29 cellular contexts compared by ENCODE assay signal in the genomic region with DNA sequence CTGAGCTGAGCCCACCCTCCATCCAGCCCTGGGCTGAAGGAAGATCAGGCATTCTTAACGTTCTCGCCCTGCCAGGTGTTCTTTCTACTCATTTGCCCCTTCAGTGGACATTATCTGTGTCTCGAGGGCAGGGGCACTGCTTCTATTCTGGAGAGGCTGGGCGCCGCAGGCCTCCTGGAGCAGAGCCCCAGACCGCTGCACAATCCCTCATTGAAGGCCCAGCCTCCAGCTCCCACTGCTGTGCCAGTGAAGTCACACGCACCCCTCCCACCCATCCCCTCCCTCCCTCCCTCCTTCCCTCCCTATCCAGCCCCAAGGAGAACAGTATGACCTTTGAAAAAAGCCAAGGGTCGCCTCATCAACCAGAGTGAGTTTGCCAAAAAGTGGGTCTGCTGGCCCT.
"Had no signal": no experiment of that assay in that cellular context is flagged by ENCODE, and none has a peak within 500 bp of the region (broad histone marks: within the 10 kb centered on the region; RNA-seq: fewer than 3 reads in every experiment).

No MANE protein-coding gene starts in this region.

- H3K4me3 ChIP-seq: colonic mucosa, esophagus muscularis mucosa, gastroesophageal sphincter, lower lobe of right lung, pancreas, right atrium auricular region, smooth muscle cell, thoracic aorta, tibial nerve, upper lobe of left lung, vagina had no signal

- H3K4me1 Mint-ChIP-seq: immature natural killer cell; natural killer cell; stimulated activated naive CD8-positive, alpha-beta T cell treated with anti-CD3 and anti-CD28 coated beads, Interleukin-15, amount 100 ng/mL, for 72 hours had no signal

- H3K36me3 Mint-ChIP-seq: immature natural killer cell, memory B cell, natural killer cell had no signal

- H3K4me1 ChIP-seq: colonic mucosa, foreskin keratinocyte, lower lobe of right lung, pancreas, tibial nerve, upper lobe of left lung had no signal

- H3K36me3 ChIP-seq: colonic mucosa, lower lobe of right lung, neutrophil, pancreas, thoracic aorta, tibial nerve, upper lobe of left lung, vagina had no signal

- DNase-seq: colonic mucosa; effector memory CD4-positive, alpha-beta T cell; foreskin keratinocyte; glutamatergic neuron; immature natural killer cell; islet precursor cell; kidney glomerular epithelial cell; left ventricle myocardium superior; lower lobe of right lung; natural killer cell; pancreas; stimulated activated CD4-positive, alpha-beta T cell treated with anti-CD3 and anti-CD28 coated beads, Interleukin-12 subunit alpha, Interleukin-12 subunit beta, amount 100 ng/mL, for 4 hours; stimulated activated CD4-positive, alpha-beta T cell treated with anti-CD3 and anti-CD28 coated beads, Interleukin-1b, Interleukin-23, amount 100 ng/mL, for 48 hours; stimulated activated CD4-positive, alpha-beta T cell treated with anti-CD3 and anti-CD28 coated beads, Interleukin-4, amount 100 ng/mL, for 1 hour; stimulated activated CD8-positive, alpha-beta memory T cell treated with anti-CD3 and anti-CD28 coated beads, Interleukin-4, amount 100 ng/mL, for 48 hours; stimulated activated naive CD4-positive, alpha-beta T cell; stimulated activated naive CD8-positive, alpha-beta T cell treated with anti-CD3 and anti-CD28 coated beads, Interleukin-15, amount 100 ng/mL, for 72 hours had no signal

- H3K27ac ChIP-seq: colonic mucosa, esophagus muscularis mucosa, foreskin keratinocyte, gastroesophageal sphincter, lower lobe of right lung, neutrophil, pancreas, right atrium auricular region, thoracic aorta, upper lobe of left lung, vagina had no signal

- H3K27me3 ChIP-seq: colonic mucosa, esophagus muscularis mucosa, gastroesophageal sphincter, neutrophil, pancreas, right atrium auricular region, tibial nerve, upper lobe of left lung, vagina had no signal

- H3K4me2 ChIP-seq: smooth muscle cell had no signal

- H3K9me3 Mint-ChIP-seq: dendritic cell treated with granulocyte-macrophage colony-stimulating factor and Interleukin-4, amounts not matched to agents 40 ng/mL and 50 ng/mL, for 4 days; immature natural killer cell; memory B cell; natural killer cell; neural crest cell; stimulated activated naive CD8-positive, alpha-beta T cell treated with anti-CD3 and anti-CD28 coated beads, Interleukin-15, amount 100 ng/mL, for 72 hours had no signal

- H3K27ac Mint-ChIP-seq: dendritic cell treated with granulocyte-macrophage colony-stimulating factor and Interleukin-4, amounts not matched to agents 40 ng/mL and 50 ng/mL, for 4 days; immature natural killer cell; memory B cell; natural killer cell; stimulated activated naive CD8-positive, alpha-beta T cell treated with anti-CD3 and anti-CD28 coated beads, Interleukin-15, amount 100 ng/mL, for 72 hours had no signal

- H3K9me3 ChIP-seq: colonic mucosa, esophagus muscularis mucosa, gastroesophageal sphincter, lower lobe of right lung, neutrophil, pancreas, right atrium auricular region, thoracic aorta, tibial nerve, upper lobe of left lung, vagina had no signal

- H3K4me3 Mint-ChIP-seq: dendritic cell treated with granulocyte-macrophage colony-stimulating factor and Interleukin-4, amounts not matched to agents 40 ng/mL and 50 ng/mL, for 4 days; immature natural killer cell; memory B cell; natural killer cell; neural crest cell; stimulated activated naive CD8-positive, alpha-beta T cell treated with anti-CD3 and anti-CD28 coated beads, Interleukin-15, amount 100 ng/mL, for 72 hours had no signal
